1 cellular context compared by ENCODE assay signal in genomic region chr7:73799282-73800141, GRCh38.
TF ChIP-seq lines count a peak whose summit lies in the region.

No MANE protein-coding gene starts in this region.

TF ChIP-seq in endothelial cell of umbilical vein, 7 proteins besides CTCF, POLR2A, EP300 and RAD21:
- TF ChIP-seq FOS (IDR thresholded peaks at IDR 0.05; ENCODE audit: borderline replicate concordance, insufficient read depth, low read length) (peak; percentile 27), JUN (IDR thresholded peaks at IDR 0.05; ENCODE audit: borderline replicate concordance, insufficient read depth, insufficient read length, low read depth) (peak; percentile 4), EZH2 (IDR thresholded peaks at IDR 0.05; ENCODE audit: borderline replicate concordance, low read depth, low read length, severe bottlenecking) (no peak), MAX (IDR thresholded peaks at IDR 0.05; ENCODE audit: insufficient read depth, insufficient read length) (no peak)
